ENCODE assay signal across 27 cellular contexts in genomic region chr19:47413941-47414340, GRCh38. TPM values are rescaled to one million over a fixed set of nuclear protein-coding genes. Genes with fewer than 3 reads are reported as not detected.
"Had no signal": no experiment of that assay in that cellular context is flagged by ENCODE, and none has a peak within 500 bp of the region (broad histone marks: within the 10 kb centered on the region; RNA-seq: fewer than 3 reads in every experiment).

No MANE protein-coding gene starts in this region.

- H3K9me3 ChIP-seq: left lung, mucosa of descending colon, neutrophil, ovary, sigmoid colon, spleen, suprapubic skin, thoracic aorta, tibial artery, uterus had no signal

- H3K9me3 Mint-ChIP-seq: immature natural killer cell; natural killer cell treated with Interleukin-12 subunit alpha and Interleukin-12 subunit beta and Interleukin-15 and Interleukin-18, amount 100 ng/mL, for 72 hours; stimulated activated effector memory CD8-positive, alpha-beta T cell treated with anti-CD3 and anti-CD28 coated beads, Interleukin-12 subunit alpha, Interleukin-12 subunit beta, amount 100 ng/mL, for 72 hours; stimulated activated naive CD8-positive, alpha-beta T cell treated with anti-CD3 and anti-CD28 coated beads, Interleukin-15, Interleukin-2, amounts not matched to agents 100 ng/mL and 50 ng/mL, for 24 hours; type B pancreatic cell had no signal

- H3K27ac ChIP-seq: left lung, neutrophil, ovary, sigmoid colon, spleen, suprapubic skin, thoracic aorta, tibial artery, uterus had no signal

- H3K4me3 Mint-ChIP-seq: immature natural killer cell; naive thymus-derived CD4-positive, alpha-beta T cell; natural killer cell treated with Interleukin-12 subunit alpha and Interleukin-12 subunit beta and Interleukin-15 and Interleukin-18, amount 100 ng/mL, for 72 hours; stimulated activated effector memory CD8-positive, alpha-beta T cell treated with anti-CD3 and anti-CD28 coated beads, Interleukin-12 subunit alpha, Interleukin-12 subunit beta, amount 100 ng/mL, for 72 hours; stimulated activated naive CD8-positive, alpha-beta T cell treated with anti-CD3 and anti-CD28 coated beads, Interleukin-15, Interleukin-2, amounts not matched to agents 100 ng/mL and 50 ng/mL, for 24 hours; type B pancreatic cell had no signal

- ATAC-seq: left lung; naive thymus-derived CD4-positive, alpha-beta T cell; right cardiac atrium; stimulated activated effector memory CD8-positive, alpha-beta T cell treated with anti-CD3 and anti-CD28 coated beads, Interleukin-12 subunit alpha, Interleukin-12 subunit beta, amount 100 ng/mL, for 72 hours had no signal

- H3K36me3 Mint-ChIP-seq: immature natural killer cell; naive thymus-derived CD4-positive, alpha-beta T cell; natural killer cell treated with Interleukin-12 subunit alpha and Interleukin-12 subunit beta and Interleukin-15 and Interleukin-18, amount 100 ng/mL, for 72 hours had no signal

- DNase-seq: immature natural killer cell; left colon; left lung; midbrain; mucosa of descending colon; naive thymus-derived CD4-positive, alpha-beta T cell; ovary; retina; right cardiac atrium; sigmoid colon; small intestine; spleen; stimulated activated CD4-positive, alpha-beta T cell treated with anti-CD3 and anti-CD28 coated beads, Interleukin-4, amount 100 ng/mL, for 24 hours; stimulated activated naive CD4-positive, alpha-beta T cell; tibial artery; uterus had no signal

- H3K4me3 ChIP-seq: left lung, lung, mucosa of descending colon, ovary, sigmoid colon, spleen, suprapubic skin, thoracic aorta, tibial artery, uterus had no signal

- H3K27ac Mint-ChIP-seq: immature natural killer cell; naive thymus-derived CD4-positive, alpha-beta T cell; natural killer cell treated with Interleukin-12 subunit alpha and Interleukin-12 subunit beta and Interleukin-15 and Interleukin-18, amount 100 ng/mL, for 72 hours; progenitor cell of endocrine pancreas; stimulated activated effector memory CD8-positive, alpha-beta T cell treated with anti-CD3 and anti-CD28 coated beads, Interleukin-12 subunit alpha, Interleukin-12 subunit beta, amount 100 ng/mL, for 72 hours; stimulated activated naive CD8-positive, alpha-beta T cell treated with anti-CD3 and anti-CD28 coated beads, Interleukin-15, Interleukin-2, amounts not matched to agents 100 ng/mL and 50 ng/mL, for 24 hours; type B pancreatic cell had no signal

- H3K36me3 ChIP-seq: left lung, neutrophil, ovary, thoracic aorta, uterus had no signal

- H3K27me3 ChIP-seq: ovary, uterus had no signal

RNA-seq across cellular contexts. Expression of gene MEIS3, which starts 5.4 kb away (rescaled TPM):
- total RNA-seq: natural killer cell treated with Interleukin-12 subunit alpha and Interleukin-12 subunit beta and Interleukin-15 and Interleukin-18, amount 100 ng/mL, for 72 hours had no signal
- polyA plus RNA-seq: immature natural killer cell; naive thymus-derived CD4-positive, alpha-beta T cell had no signal

RNA-seq across cellular contexts. Expression of gene SLC8A2, which starts 57.8 kb away (rescaled TPM):
- total RNA-seq: myocyte; natural killer cell treated with Interleukin-12 subunit alpha and Interleukin-12 subunit beta and Interleukin-15 and Interleukin-18, amount 100 ng/mL, for 72 hours; pulmonary artery endothelial cell; spleen had no signal
- polyA plus RNA-seq: immature natural killer cell; naive thymus-derived CD4-positive, alpha-beta T cell had no signal
